In the genomic region with DNA sequence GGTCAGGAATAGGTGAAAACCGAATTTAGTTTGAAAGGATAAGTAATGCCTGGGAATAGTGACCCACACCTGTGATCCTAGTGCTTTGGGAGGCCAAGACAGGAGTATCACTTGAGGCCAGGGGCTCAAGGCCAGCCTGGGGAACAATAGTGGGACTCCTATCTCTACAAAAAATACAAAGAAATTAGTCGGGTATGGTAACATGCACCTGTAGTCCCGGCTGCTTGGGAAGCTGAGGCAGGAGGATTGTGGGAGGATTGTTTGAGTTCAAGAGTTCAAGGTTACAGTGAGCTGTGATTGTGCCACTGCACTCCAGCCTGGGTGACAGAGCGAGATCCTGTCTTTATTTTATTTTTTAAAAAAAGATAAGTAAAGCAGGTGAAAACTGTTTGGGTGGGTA, we compare ENCODE assay signal across 37 cellular contexts. TPM values are rescaled to one million over a fixed set of nuclear protein-coding genes. Genes with fewer than 3 reads are reported as not detected.
DNase-seq lines count a peak whose midpoint lies in the region; ATAC-seq, FAIRE-seq and TF ChIP-seq lines count a peak whose summit lies in the region.
"Had no signal": no experiment of that assay in that cellular context is flagged by ENCODE, and none has a peak within 500 bp of the region (broad histone marks: within the 10 kb centered on the region; RNA-seq: fewer than 3 reads in every experiment).

No MANE protein-coding gene starts in this region.

- in situ Hi-C loops in HepG2 (cut with HindIII; ENCODE audit: extremely low pct_ligation_motif_present, low pct_unique_long_range_greater_than_20kb), result loop anchor here (10.0 kb wide), 1 partner anchor 143 kb away; no protein-coding TSS in a partner anchor

- no peaks in the 10 kb centered on the region for H4K20me1 ChIP-seq in HepG2 (ENCODE audit: insufficient read depth, low read length)
- H4K20me1 ChIP-seq: BLaER1; BLaER1 treated with 17β-estradiol and CSF1 and Interleukin-3, amounts not matched to agents 10 nM and 100 nM had no signal

- H3K27me3 Mint-ChIP-seq in progenitor cell of endocrine pancreas, result no peaks in the 10 kb centered on the region

- H3K79me1 ChIP-seq in mesenchymal stem cell (replicated peaks; ENCODE audit: low read length, poor library complexity, severe bottlenecking), result peaks cover 1% of the 10 kb centered on the region

- H3K4me3 ChIP-seq in HepG2 (replicated peaks in 1 of 3; ENCODE audit: insufficient read depth in 1 of 3, low read depth in 2 of 3, low read length in 3 of 3) (no peak overlapping the region), right lobe of liver (no peak overlapping the region), liver (ENCODE audit: low read depth in 1 of 3, low read length in 3 of 3) (no peak overlapping the region), mesenchymal stem cell (ENCODE audit: insufficient read depth in 1 of 2, low read depth in 1 of 2, low read length in 2 of 2) (no peak overlapping the region), sigmoid colon (no peak overlapping the region)
- H3K4me3 ChIP-seq: A549; BLaER1; BLaER1 treated with 17β-estradiol and CSF1 and Interleukin-3, amounts not matched to agents 10 nM and 100 nM had no signal

- ATAC-seq in HepG2 (no peak), right lobe of liver (no peak)
- ATAC-seq: A549; CD8-positive, alpha-beta T cell had no signal

- DNase-seq in HepG2 (ENCODE audit: low spot score), result peak; percentile 48
- no peak for DNase-seq in right lobe of liver
- DNase-seq in mesenchymal stem cell, result no peak
- DNase-seq in progenitor cell of endocrine pancreas (ENCODE audit: low spot score, unreplicated experiment), result no peak
- DNase-seq in retina, result no peak
- DNase-seq in sigmoid colon, result no peak
- no peak for DNase-seq in superior temporal gyrus (ENCODE audit: extremely low spot score)
- DNase-seq: 8988T; ACHN; AML-193; BE2C; C1 segment of cervical spinal cord; Caco-2; Calu3; CD4-positive, alpha-beta memory T cell; CD4-positive, alpha-beta T cell; CD4-positive, CD25-positive, alpha-beta regulatory T cell; CD8-positive, alpha-beta memory T cell; CD8-positive, alpha-beta T cell; COR-L47; DMS 273 treated with DMSO at 0.1 percent for 48 hours; DMS153; DMS53; DMS79; DMS79 treated with DMSO at 0.1 percent for 48 hours; DND-41; EL had no signal

- H3K4me2 ChIP-seq in HepG2 (ENCODE audit: low read depth, low read length) (peak overlapping the region; percentile 6; the same call in 1 of the 2 replicates), mesenchymal stem cell (ENCODE audit: low read length, poor library complexity, severe bottlenecking) (no peak overlapping the region)
- H3K4me2 ChIP-seq: A549; BLaER1; BLaER1 treated with 17β-estradiol and CSF1 and Interleukin-3, amounts not matched to agents 10 nM and 100 nM had no signal

- no peak overlapping the region for H3K4ac ChIP-seq in mesenchymal stem cell (ENCODE audit: low read depth in 1 of 2, low read length in 2 of 2)

- no peak overlapping the region for H3K23ac ChIP-seq in mesenchymal stem cell (ENCODE audit: low read length in 2 of 2)

- H2AFZ ChIP-seq in HepG2 (ENCODE audit: low read length) (no peak overlapping the region), mesenchymal stem cell (ENCODE audit: low read depth, low read length) (no peak overlapping the region)

- H2BK120ac ChIP-seq in mesenchymal stem cell (ENCODE audit: low read depth, low read length), result no peak overlapping the region

- TF ChIP-seq POLR2A in HepG2 (IDR thresholded peaks at IDR 0.05; ENCODE audit: insufficient read depth in 1 of 2, low read depth in 2 of 2, low read length in 2 of 2), result no peak
- no peak for TF ChIP-seq POLR2A in right lobe of liver (IDR thresholded peaks at IDR 0.05)
- TF ChIP-seq POLR2A in sigmoid colon (IDR thresholded peaks at IDR 0.05), result no peak

- no peaks in the 10 kb centered on the region for H3K9me3 Mint-ChIP-seq in progenitor cell of endocrine pancreas (ENCODE audit: low read depth)
- H3K9me3 Mint-ChIP-seq: CD8-positive, alpha-beta memory T cell had no signal

- H3K4me3 Mint-ChIP-seq in progenitor cell of endocrine pancreas (ENCODE audit: low read depth), result no peak overlapping the region
- H3K4me3 Mint-ChIP-seq: B cell; CD14-positive monocyte; CD4-positive, alpha-beta memory T cell; CD4-positive, alpha-beta T cell; CD4-positive, CD25-positive, alpha-beta regulatory T cell; CD8-positive, alpha-beta memory T cell; CD8-positive, alpha-beta T cell had no signal

- H3K4me1 Mint-ChIP-seq in progenitor cell of endocrine pancreas (ENCODE audit: low read depth), result peaks cover 3% of the 10 kb centered on the region

- TF ChIP-seq EP300 in HepG2 (IDR thresholded peaks at IDR 0.05; ENCODE audit: low read depth in 2 of 2, low read length in 2 of 2) (no peak), HepG2 (CRISPR knock-in tag; IDR thresholded peaks at IDR 0.05; ENCODE audit: borderline replicate concordance) (no peak), sigmoid colon (IDR thresholded peaks at IDR 0.05) (no peak)

- BruUV-seq in HepG2 (replicated peaks; lab: Mats Ljungman, UMichigan), result no TSS peak

- H3K14ac ChIP-seq in mesenchymal stem cell (ENCODE audit: low read length in 2 of 2), result no peak overlapping the region

- H2BK15ac ChIP-seq in mesenchymal stem cell (ENCODE audit: low read depth, poor library complexity, severe bottlenecking), result peak overlapping the region; percentile 62

- H3K9me3 ChIP-seq in HepG2 (ENCODE audit: low read length), result no peaks in the 10 kb centered on the region
- no peaks in the 10 kb centered on the region for H3K9me3 ChIP-seq in right lobe of liver
- peaks cover 0 to 2% (median 0%) of the 10 kb centered on the region in 4 donors for H3K9me3 ChIP-seq in liver (ENCODE audit: control insufficient read depth in 4 of 4, low read length in 3 of 4)
- peaks cover 3% of the 10 kb centered on the region for H3K9me3 ChIP-seq in mesenchymal stem cell (ENCODE audit: control insufficient read depth, low read length)
- H3K9me3 ChIP-seq in sigmoid colon, result peaks cover 0 to 6% (median 0%) of the 10 kb centered on the region in 4 donors
- H3K9me3 ChIP-seq: BE2C; BLaER1; BLaER1 treated with 17β-estradiol and CSF1 and Interleukin-3, amounts not matched to agents 10 nM and 100 nM; Caco-2 had no signal

- peaks cover 9% of the 10 kb centered on the region for H3K79me2 ChIP-seq in HepG2 (ENCODE audit: insufficient read depth, low read length)

- POLR2A ChIA-PET in HepG2 (lab: Yijun Ruan, JAX), result no interaction called here

- H3K27ac ChIP-seq in HepG2 (ENCODE audit: extremely low read length, insufficient read depth, low read length) (peak overlapping the region; percentile 8), right lobe of liver (no peak overlapping the region), liver (ENCODE audit: low read depth in 1 of 2, low read length in 2 of 2) (no peak overlapping the region), mesenchymal stem cell (ENCODE audit: low read length, poor library complexity, severe bottlenecking) (no peak overlapping the region), sigmoid colon (no peak overlapping the region)
- H3K27ac ChIP-seq: 22Rv1; A549; BLaER1; BLaER1 treated with 17β-estradiol and CSF1 and Interleukin-3, amounts not matched to agents 10 nM and 100 nM; C4-2B had no signal

- H3K18ac ChIP-seq in mesenchymal stem cell (ENCODE audit: low read depth in 1 of 2, low read length in 2 of 2), result no peak overlapping the region

- TF ChIP-seq CTCF in HepG2 (CRISPR knock-in tag; IDR thresholded peaks at IDR 0.05) (no peak), right lobe of liver (IDR thresholded peaks at IDR 0.05) (no peak), liver (IDR thresholded peaks at IDR 0.05; ENCODE audit: low read depth, low read length, missing input control) (no peak), progenitor cell of endocrine pancreas (IDR thresholded peaks at IDR 0.05; ENCODE audit: unreplicated experiment) (no peak), sigmoid colon (IDR thresholded peaks at IDR 0.05) (no peak)

- no peak overlapping the region for H2AK5ac ChIP-seq in mesenchymal stem cell (ENCODE audit: low read length, severe bottlenecking)

- peak overlapping the region; percentile 62 for H3K27ac Mint-ChIP-seq in progenitor cell of endocrine pancreas
- H3K27ac Mint-ChIP-seq: B cell; CD14-positive monocyte; CD4-positive, alpha-beta memory T cell; CD4-positive, alpha-beta T cell; CD8-positive, alpha-beta memory T cell; CD8-positive, alpha-beta T cell had no signal

- peaks cover 9% of the 10 kb centered on the region for H3K36me3 Mint-ChIP-seq in progenitor cell of endocrine pancreas (ENCODE audit: insufficient read depth)
- H3K36me3 Mint-ChIP-seq: CD14-positive monocyte; CD4-positive, alpha-beta memory T cell; CD4-positive, CD25-positive, alpha-beta regulatory T cell; CD8-positive, alpha-beta T cell had no signal

- H2BK5ac ChIP-seq in mesenchymal stem cell (ENCODE audit: low read depth, low read length, poor library complexity, severe bottlenecking), result no peak overlapping the region

- WGBS in HepG2 (ENCODE audit: low lambda C conversion rate), result 31% methylated on average over 4 of the region's 4 CpGs
- 38% methylated on average over 4 of the region's 4 CpGs for WGBS in right lobe of liver (ENCODE audit: insufficient coverage, low coverage, low lambda C conversion rate, missing lambda C conversion rate)
- 55% methylated on average over 4 of the region's 4 CpGs for WGBS in liver
- WGBS in mesenchymal stem cell, result 94% methylated on average over 3 of the region's 4 CpGs
- 70 to 89% methylated on average over 4 of the region's 4 CpGs for WGBS in sigmoid colon, 2 donors

- H3K36me3 ChIP-seq in HepG2 (replicated peaks in 1 of 2; ENCODE audit: control insufficient read depth in 1 of 2, insufficient read depth in 2 of 2, low read length in 2 of 2) (no peaks in the 10 kb centered on the region), right lobe of liver (no peaks in the 10 kb centered on the region), liver (ENCODE audit: control insufficient read depth in 4 of 4, insufficient read depth in 3 of 4, low read depth in 1 of 4, low read length in 3 of 4) (no peaks in the 10 kb centered on the region), mesenchymal stem cell (ENCODE audit: control insufficient read depth in 1 of 2, insufficient read depth in 2 of 2, low read depth in 1 of 2, low read length in 2 of 2) (peaks cover 0 to 18% of the 10 kb centered on the region in 2 experiments), sigmoid colon (no peaks in the 10 kb centered on the region)
- H3K36me3 ChIP-seq: BE2C; BLaER1; BLaER1 treated with 17β-estradiol and CSF1 and Interleukin-3, amounts not matched to agents 10 nM and 100 nM had no signal

- H3K27me3 ChIP-seq in HepG2 (ENCODE audit: control insufficient read depth in 1 of 2, insufficient read depth in 2 of 2, low read length in 2 of 2), result no peaks in the 10 kb centered on the region; a peak in 1 of 5 replicates
- H3K27me3 ChIP-seq in right lobe of liver, result no peaks in the 10 kb centered on the region
- no peaks in the 10 kb centered on the region for H3K27me3 ChIP-seq in liver (ENCODE audit: control insufficient read depth in 4 of 4, insufficient read depth in 4 of 4, low read length in 3 of 4)
- no peaks in the 10 kb centered on the region for H3K27me3 ChIP-seq in mesenchymal stem cell (ENCODE audit: control insufficient read depth in 1 of 2, insufficient read depth in 1 of 2, low read length in 2 of 2)
- H3K27me3 ChIP-seq in sigmoid colon, result peaks cover 0 to 15% (median 0%) of the 10 kb centered on the region in 3 donors
- H3K27me3 ChIP-seq: BE2C, BLaER1 had no signal

- H2BK12ac ChIP-seq in mesenchymal stem cell (ENCODE audit: low read length in 2 of 2), result no peak overlapping the region

- CTCF ChIA-PET in HepG2 (lab: Yijun Ruan, JAX; ENCODE audit: low intra/inter-chr PET ratio, low total read pairs), result no interaction called here

- no peak overlapping the region for H4K8ac ChIP-seq in mesenchymal stem cell (ENCODE audit: low read length)

- intact Hi-C loops in HepG2 (cut with micrococcal nuclease; ENCODE audit: unreplicated experiment), result no loop called here
- intact Hi-C loops in right lobe of liver (cut with DNase I), result loop anchor here in 1 of 2 donors (10.0 kb wide), 1 partner anchor 67 kb away; no protein-coding TSS in a partner anchor
- intact Hi-C loops in sigmoid colon (cut with DNase I), result no loop called here

- TF ChIP-seq RAD21 in HepG2 (CRISPR knock-in tag; IDR thresholded peaks at IDR 0.05) (no peak), liver (IDR thresholded peaks at IDR 0.05) (peak in 1 of 2 donors; percentile 6)

- FAIRE-seq in HepG2 (lab: Jason Lieb, UNC), result no peak
- FAIRE-seq: A204.1, A549, D721Med had no signal

- peaks cover 19% of the 10 kb centered on the region for H3K4me1 ChIP-seq in HepG2 (ENCODE audit: insufficient read depth, low read length)
- peaks cover 0 to 6% (median 0%) of the 10 kb centered on the region in 4 donors for H3K4me1 ChIP-seq in right lobe of liver
- peaks cover 0 to 11% (median 0%) of the 10 kb centered on the region in 4 donors for H3K4me1 ChIP-seq in liver (ENCODE audit: control insufficient read depth in 4 of 4, insufficient read depth in 4 of 4, low read length in 3 of 4)
- peaks cover 2% of the 10 kb centered on the region for H3K4me1 ChIP-seq in mesenchymal stem cell (ENCODE audit: control insufficient read depth, insufficient read depth, low read depth, low read length)
- peaks cover 0 to 16% (median 10%) of the 10 kb centered on the region in 4 donors for H3K4me1 ChIP-seq in sigmoid colon
- H3K4me1 ChIP-seq: BE2C had no signal

- no peak overlapping the region for H4K91ac ChIP-seq in mesenchymal stem cell (ENCODE audit: low read length)

- H3K9ac ChIP-seq in HepG2 (ENCODE audit: insufficient read depth, low read depth, low read length) (no peak overlapping the region), liver (ENCODE audit: low read depth in 1 of 2, low read length in 2 of 2) (no peak overlapping the region), mesenchymal stem cell (ENCODE audit: low read length) (no peak overlapping the region)
- H3K9ac ChIP-seq: BLaER1; BLaER1 treated with 17β-estradiol and CSF1 and Interleukin-3, amounts not matched to agents 10 nM and 100 nM had no signal

RNA-seq across cellular contexts. Expression of a gene that starts 3.8 kb away (rescaled TPM):
- 89.8 and 134 TPM in 2 replicates for total RNA-seq in HepG2 (2016; rRNA removed; fragmentation: Illumina TruSeq; extraction: Trizol)
- total RNA-seq in HepG2 (2016; cell fraction: cytosol; rRNA removed; fragmentation: Illumina TruSeq; extraction: Trizol; ENCODE audit: low read depth), result 6.6 and 8.5 TPM in 2 replicates
- 89.7 and 128 TPM in 2 replicates for total RNA-seq in HepG2 (2016; cell fraction: insoluble cytoplasmic fraction; rRNA removed; fragmentation: Illumina TruSeq; extraction: Trizol)
- total RNA-seq in HepG2 (2016; cell fraction: membrane; rRNA removed; fragmentation: Illumina TruSeq; extraction: Trizol), result 27.4 and 29.4 TPM in 2 replicates
- 108 and 113 TPM in 2 replicates for total RNA-seq in HepG2 (2016; cell fraction: nucleus; rRNA removed; fragmentation: Illumina TruSeq; extraction: Trizol)
- 29.5 and 36.9 TPM in 2 replicates for polyA plus RNA-seq in HepG2 (2011; rRNA removed)
- polyA plus RNA-seq in HepG2 (2011; cell fraction: cytosol; rRNA removed), result 14.6 and 19.2 TPM in 2 replicates
- polyA plus RNA-seq in HepG2 (2011; cell fraction: nucleus; rRNA removed), result 34.7 and 34.9 TPM in 2 replicates
- 29.4 and 36.8 TPM in 2 replicates for polyA plus RNA-seq in HepG2 (2012)
- polyA plus RNA-seq in HepG2 (2016; cell fraction: cytosol; fragmentation: Illumina TruSeq; extraction: Trizol; ENCODE audit: low read depth), result 2.2 and 2.6 TPM in 2 replicates
- polyA plus RNA-seq in HepG2 (2016; cell fraction: insoluble cytoplasmic fraction; fragmentation: Illumina TruSeq; extraction: Trizol; ENCODE audit: low read depth), result 101 and 106 TPM in 2 replicates
- 8.4 and 10.5 TPM in 2 replicates for polyA plus RNA-seq in HepG2 (2016; cell fraction: membrane; fragmentation: Illumina TruSeq; extraction: Trizol; ENCODE audit: low read depth)
- 79.1 and 80.1 TPM in 2 replicates for polyA plus RNA-seq in HepG2 (2016; cell fraction: nucleus; fragmentation: Illumina TruSeq; extraction: Trizol; ENCODE audit: insufficient read depth, low read depth)
- 12.3 and 50.8 TPM in 2 replicates for polyA minus RNA-seq in HepG2 (2011; rRNA and poly(A)+ RNA removed; ENCODE audit: low replicate concordance)
- 45.9 and 51.5 TPM in 2 replicates for polyA minus RNA-seq in HepG2 (2011; cell fraction: cytosol; rRNA and poly(A)+ RNA removed)
- polyA minus RNA-seq in HepG2 (2011; cell fraction: nucleus; rRNA and poly(A)+ RNA removed), result 155 and 169 TPM in 2 replicates
- 100 to 1,000 TPM; 171 to 273 (median 221) TPM for total RNA-seq in right lobe of liver
- total RNA-seq in liver, result 100 to 1,000 TPM in 1 of 2 donors, 10 to 100 TPM in 1; 66.5 to 434 TPM
- polyA plus RNA-seq in liver, result 100 to 1,000 TPM in 1 of 2 donors, 10 to 100 TPM in 1; 98.3 to 135 TPM
- polyA plus RNA-seq in mesenchymal stem cell (2013, experiment 1 of 2), result 35.3 TPM
- 35.3 TPM for polyA plus RNA-seq in mesenchymal stem cell (2013, experiment 2 of 2)
- total RNA-seq in progenitor cell of endocrine pancreas, result 157 and 158 TPM in 2 replicates
- total RNA-seq in sigmoid colon, result 10 to 100 TPM in 1 of 4 donors, 1 to 10 TPM in 3; 6.2 to 16.3 (median 9.5) TPM
- polyA plus RNA-seq in sigmoid colon, result 10 to 100 TPM; 13.8 to 37.1 (median 14.8) TPM
- total RNA-seq: CD4-positive, CD25-positive, alpha-beta regulatory T cell had no signal
- polyA plus RNA-seq: CD14-positive monocyte; CD4-positive, CD25-positive, alpha-beta regulatory T cell had no signal
